In genomic region chr15:99059010-99059981, GRCh38 we compare ENCODE assay signal across 1 cellular context.
TF ChIP-seq lines count a peak whose summit lies in the region.

No MANE protein-coding gene starts in this region.

TF ChIP-seq in K562, 482 proteins besides CTCF, POLR2A, EP300 and RAD21 (continued from another document):
- TF ChIP-seq CBX8 (IDR thresholded peaks at IDR 0.05; ENCODE audit: borderline replicate concordance, extremely low read depth, low read depth, low read length, poor library complexity, severe bottlenecking) (no peak), MED1 (CRISPR knock-in tag; IDR thresholded peaks at IDR 0.05; ENCODE audit: borderline replicate concordance) (no peak), CCNT2 (IDR thresholded peaks at IDR 0.05; ENCODE audit: borderline replicate concordance, extremely low read depth, insufficient read length, low read depth, low read length) (no peak), ZNF143 (CRISPR knock-in tag; IDR thresholded peaks at IDR 0.05) (no peak), JUND (IDR thresholded peaks at IDR 0.05; ENCODE audit: borderline replicate concordance, low read depth, low read length) (0 out of 2 replicates have a peak, but pooled peaks have one; percentile 12), JUND (tag; IDR thresholded peaks at IDR 0.05; ENCODE audit: borderline replicate concordance, low read depth, low read length) (no peak; the same call in 2 of the 3 replicates), RB1 (IDR thresholded peaks at IDR 0.05; ENCODE audit: low read depth) (peak; percentile 81), ZBTB17 (CRISPR knock-in tag; IDR thresholded peaks at IDR 0.05) (no peak), GATAD2A (IDR thresholded peaks at IDR 0.05) (no peak), MCM2 (IDR thresholded peaks at IDR 0.05; ENCODE audit: low read depth) (no peak), MAFK (IDR thresholded peaks at IDR 0.05; ENCODE audit: low read length) (no peak), E2F6 (IDR thresholded peaks at IDR 0.05; ENCODE audit: borderline replicate concordance in 1 of 2, extremely low read depth in 1 of 2, insufficient read depth in 1 of 2, insufficient read length in 1 of 2, low read depth in 1 of 2, low read length in 1 of 2, poor library complexity in 1 of 2, severe bottlenecking in 1 of 2) (peak in 1 of 2 experiments; percentile 50), EGR1 (conservative IDR thresholded peaks at IDR 0.05) (no peak), GATAD2B (IDR thresholded peaks at IDR 0.05; ENCODE audit: borderline replicate concordance) (no peak), FOXM1 (IDR thresholded peaks at IDR 0.05; ENCODE audit: low read depth) (no peak), FOXM1 (CRISPR knock-in tag; IDR thresholded peaks at IDR 0.05; ENCODE audit: low read depth) (no peak), NKRF (IDR thresholded peaks at IDR 0.05; ENCODE audit: borderline replicate concordance) (no peak)
- TF ChIP-seq, protein P1, sequence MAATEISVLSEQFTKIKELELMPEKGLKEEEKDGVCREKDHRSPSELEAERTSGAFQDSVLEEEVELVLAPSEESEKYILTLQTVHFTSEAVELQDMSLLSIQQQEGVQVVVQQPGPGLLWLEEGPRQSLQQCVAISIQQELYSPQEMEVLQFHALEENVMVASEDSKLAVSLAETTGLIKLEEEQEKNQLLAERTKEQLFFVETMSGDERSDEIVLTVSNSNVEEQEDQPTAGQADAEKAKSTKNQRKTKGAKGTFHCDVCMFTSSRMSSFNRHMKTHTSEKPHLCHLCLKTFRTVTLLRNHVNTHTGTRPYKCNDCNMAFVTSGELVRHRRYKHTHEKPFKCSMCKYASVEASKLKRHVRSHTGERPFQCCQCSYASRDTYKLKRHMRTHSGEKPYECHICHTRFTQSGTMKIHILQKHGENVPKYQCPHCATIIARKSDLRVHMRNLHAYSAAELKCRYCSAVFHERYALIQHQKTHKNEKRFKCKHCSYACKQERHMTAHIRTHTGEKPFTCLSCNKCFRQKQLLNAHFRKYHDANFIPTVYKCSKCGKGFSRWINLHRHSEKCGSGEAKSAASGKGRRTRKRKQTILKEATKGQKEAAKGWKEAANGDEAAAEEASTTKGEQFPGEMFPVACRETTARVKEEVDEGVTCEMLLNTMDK (IDR thresholded peaks at IDR 0.05; ENCODE audit: borderline replicate concordance, insufficient read depth, low read depth, low read length, poor library complexity, severe bottlenecking): peak; percentile 65
- TF ChIP-seq, protein P2, sequence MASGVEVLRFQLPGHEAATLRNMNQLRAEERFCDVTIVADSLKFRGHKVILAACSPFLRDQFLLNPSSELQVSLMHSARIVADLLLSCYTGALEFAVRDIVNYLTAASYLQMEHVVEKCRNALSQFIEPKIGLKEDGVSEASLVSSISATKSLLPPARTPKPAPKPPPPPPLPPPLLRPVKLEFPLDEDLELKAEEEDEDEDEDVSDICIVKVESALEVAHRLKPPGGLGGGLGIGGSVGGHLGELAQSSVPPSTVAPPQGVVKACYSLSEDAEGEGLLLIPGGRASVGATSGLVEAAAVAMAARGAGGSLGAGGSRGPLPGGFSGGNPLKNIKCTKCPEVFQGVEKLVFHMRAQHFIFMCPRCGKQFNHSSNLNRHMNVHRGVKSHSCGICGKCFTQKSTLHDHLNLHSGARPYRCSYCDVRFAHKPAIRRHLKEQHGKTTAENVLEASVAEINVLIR (CRISPR knock-in tag; IDR thresholded peaks at IDR 0.05): no peak
